Comparison of ENCODE assay signal across 8 cellular contexts in genomic region chr7:94289071-94289470, GRCh38.
A peak's percentile ranks its signal among the peaks of the same experiment; 100 is the strongest.
DNase-seq lines count a peak whose midpoint lies in the region; ATAC-seq and TF ChIP-seq lines count a peak whose summit lies in the region.

No MANE protein-coding gene starts in this region.

- no peak overlapping the region for H3K4me3 Mint-ChIP-seq in CD4-positive, alpha-beta T cell

- no peaks in the 10 kb centered on the region for H3K36me3 Mint-ChIP-seq in CD4-positive, alpha-beta T cell (ENCODE audit: low read depth)

- no peaks in the 10 kb centered on the region for H3K9me3 Mint-ChIP-seq in CD4-positive, alpha-beta T cell

- no peak overlapping the region for H3K27ac ChIP-seq in iPS DF 6.9 (ENCODE audit: low read length)
- no peak overlapping the region for H3K27ac ChIP-seq in CD4-positive, alpha-beta T cell (ENCODE audit: low read depth, low read length)

- H3K4me1 ChIP-seq in iPS DF 6.9 (ENCODE audit: control insufficient read depth, insufficient read depth, low read length): no peaks in the 10 kb centered on the region

- in situ Hi-C loops in astrocyte of the spinal cord (cut with HindIII; ENCODE audit: low sequenced_read_pairs): no loop called here

- DNase-seq in NCI-H2171 treated with DMSO at 0.1 percent for 48 hours (lab: John Stamatoyannopoulos, UW) (peak; percentile 57), astrocyte of the spinal cord (ENCODE audit: low read depth, low spot score) (peak; percentile 90), iPS DF 6.9 (ENCODE audit: low read depth, low spot score) (peak; percentile 67), superior temporal gyrus (ENCODE audit: extremely low spot score) (peak; percentile 83), cerebellum (ENCODE audit: low spot score) (no peak)
- no peak for DNase-seq in CD4-positive, alpha-beta T cell
- no peak for DNase-seq in central memory CD4-positive, alpha-beta T cell

- no peak overlapping the region for H3K27ac Mint-ChIP-seq in CD4-positive, alpha-beta T cell

- POLR2A ChIA-PET in CD4-positive, alpha-beta T cell (lab: Charles Lee): no interaction called here

- 0 out of 2 replicates have a peak, but pooled peaks have one; percentile 24 for TF ChIP-seq CTCF in GM12874 (IDR thresholded peaks at IDR 0.05; ENCODE audit: insufficient read depth, low read depth, low read length)
- peak; percentile 100 for TF ChIP-seq CTCF in astrocyte of the spinal cord (IDR thresholded peaks at IDR 0.05; ENCODE audit: low read depth, low read length)
- TF ChIP-seq CTCF in CD4-positive, alpha-beta T cell (IDR thresholded peaks at IDR 0.05): no peak

- H3K27me3 Mint-ChIP-seq in CD4-positive, alpha-beta T cell: peaks cover 5% of the 10 kb centered on the region

- no peaks in the 10 kb centered on the region for H3K9me3 ChIP-seq in iPS DF 6.9 (ENCODE audit: control insufficient read depth, insufficient read depth, low read length)
- no peaks in the 10 kb centered on the region for H3K9me3 ChIP-seq in CD4-positive, alpha-beta T cell (ENCODE audit: control insufficient read depth, low read length)

- no peaks in the 10 kb centered on the region for H3K36me3 ChIP-seq in iPS DF 6.9 (ENCODE audit: control insufficient read depth, insufficient read depth, low read length)

- intact Hi-C loops in CD4-positive, alpha-beta T cell (cut with DNase I, micrococcal nuclease): no loop called here

- H3K4me1 Mint-ChIP-seq in CD4-positive, alpha-beta T cell (ENCODE audit: low read depth): no peaks in the 10 kb centered on the region

- no peak for ATAC-seq in CD4-positive, alpha-beta T cell (ENCODE audit: poor library complexity)

- H3K4me3 ChIP-seq in astrocyte of the spinal cord (ENCODE audit: low read depth, low read length) (no peak overlapping the region), iPS DF 6.9 (ENCODE audit: low read length) (no peak overlapping the region)

- CTCF ChIA-PET in CD4-positive, alpha-beta T cell (lab: Charles Lee): no interaction called here

- WGBS in iPS DF 6.9 (ENCODE audit: insufficient coverage, insufficient read length): no CpG with 5 or more reads among the region's 1 CpG

- no peaks in the 10 kb centered on the region for H3K27me3 ChIP-seq in iPS DF 6.9 (ENCODE audit: control insufficient read depth, insufficient read depth, low read length)
- peaks cover 10% of the 10 kb centered on the region for H3K27me3 ChIP-seq in CD4-positive, alpha-beta T cell (ENCODE audit: control insufficient read depth, insufficient read depth, low read length)

Comparison
In these comparisons a context has a peak if more than half of its experiments do, and no peak if none do; other contexts are left out.
1. DNase-seq: peak in NCI-H2171 treated with DMSO at 0.1 percent for 48 hours (single experiment), astrocyte of the spinal cord (single experiment), iPS DF 6.9 (single experiment) and superior temporal gyrus (single experiment); none in CD4-positive, alpha-beta T cell (0 of 10), central memory CD4-positive, alpha-beta T cell (single experiment) and cerebellum (single experiment).